Comparison of ENCODE assay signal across 22 cellular contexts in genomic region chr19:13925990-13926389, GRCh38. TPM values are rescaled to one million over a fixed set of nuclear protein-coding genes. Genes with fewer than 3 reads are reported as not detected.
DNase-seq lines count a peak whose midpoint lies in the region; ATAC-seq, FAIRE-seq and TF ChIP-seq lines count a peak whose summit lies in the region.
"Had no signal": no experiment of that assay in that cellular context is flagged by ENCODE, and none has a peak within 500 bp of the region (broad histone marks: within the 10 kb centered on the region; RNA-seq: fewer than 3 reads in every experiment).

No MANE protein-coding gene starts in this region.

- H3K9ac ChIP-seq in HepG2 (ENCODE audit: insufficient read depth, low read depth, low read length) = no peak overlapping the region

- BruUV-seq in HepG2 (replicated peaks; lab: Mats Ljungman, UMichigan) = no TSS peak

- TF ChIP-seq CTCF in HepG2 (CRISPR knock-in tag; IDR thresholded peaks at IDR 0.05) (no peak), right lobe of liver (IDR thresholded peaks at IDR 0.05) (no peak), upper lobe of right lung (IDR thresholded peaks at IDR 0.05) (no peak)

- H3K4me3 Mint-ChIP-seq in dendritic cell treated with granulocyte-macrophage colony-stimulating factor and Interleukin-4, amounts not matched to agents 40 ng/mL and 50 ng/mL, for 4 days = no peak overlapping the region

- peaks cover 17% of the 10 kb centered on the region for H3K4me1 Mint-ChIP-seq in dendritic cell treated with granulocyte-macrophage colony-stimulating factor and Interleukin-4, amounts not matched to agents 40 ng/mL and 50 ng/mL, for 4 days (ENCODE audit: low read depth)

- peak overlapping the region; percentile 46 for H3K27ac Mint-ChIP-seq in dendritic cell treated with granulocyte-macrophage colony-stimulating factor and Interleukin-4, amounts not matched to agents 40 ng/mL and 50 ng/mL, for 4 days

- intact Hi-C loops in HepG2 (cut with micrococcal nuclease; ENCODE audit: unreplicated experiment) = no loop called here
- intact Hi-C loops in right lobe of liver (cut with DNase I) = no loop called here
- intact Hi-C loops in dendritic cell treated with granulocyte-macrophage colony-stimulating factor and Interleukin-4, amounts not matched to agents 40 ng/mL and 50 ng/mL, for 4 days (cut with micrococcal nuclease) = no loop called here
- intact Hi-C loops in upper lobe of right lung (cut with DNase I) = no loop called here

- H3K9me3 ChIP-seq in HepG2 (ENCODE audit: low read length) (peaks cover under 1% of the 10 kb centered on the region; the same call in 1 of the 2 replicates), right lobe of liver (no peaks in the 10 kb centered on the region), upper lobe of right lung (no peaks in the 10 kb centered on the region), SJCRH30 (replicated peaks) (peaks cover under 1% of the 10 kb centered on the region; the same call in 1 of the 2 replicates)
- H3K9me3 ChIP-seq: SJSA1 had no signal

- no peak overlapping the region for H3K4me2 ChIP-seq in HepG2 (ENCODE audit: low read depth, low read length)

- H3K4me1 ChIP-seq in HepG2 (ENCODE audit: insufficient read depth, low read length) (no peaks in the 10 kb centered on the region), right lobe of liver (no peaks in the 10 kb centered on the region), upper lobe of right lung (peaks cover 3% of the 10 kb centered on the region), SJCRH30 (no peaks in the 10 kb centered on the region)
- H3K4me1 ChIP-seq: BE2C had no signal

- H3K27ac ChIP-seq in HepG2 (ENCODE audit: extremely low read length, insufficient read depth, low read length) (no peak overlapping the region), right lobe of liver (no peak overlapping the region), upper lobe of right lung (peak overlapping the region; percentile 55), SJCRH30 (no peak overlapping the region)
- H3K27ac ChIP-seq: SJSA1 had no signal

- H3K36me3 ChIP-seq in HepG2 (replicated peaks in 1 of 2; ENCODE audit: control insufficient read depth in 1 of 2, insufficient read depth in 2 of 2, low read length in 2 of 2) (peaks cover 8 to 36% of the 10 kb centered on the region in 2 experiments), right lobe of liver (peaks cover 0 to 36% (median 12%) of the 10 kb centered on the region in 4 donors), upper lobe of right lung (peaks cover 53% of the 10 kb centered on the region), SJCRH30 (peaks cover 5% of the 10 kb centered on the region)

- no peak for TF ChIP-seq RAD21 in HepG2 (CRISPR knock-in tag; IDR thresholded peaks at IDR 0.05)

- DNase-seq in HepG2 (ENCODE audit: low spot score) (no peak), right lobe of liver (no peak), upper lobe of right lung (no peak), SJCRH30 (no peak), SIG-M5 (lab: John Stamatoyannopoulos, UW) (no peak)
- DNase-seq: BE2C, EL, GF-D8, Kasumi-1, NCI-H1694, NCI-H2081 treated with DMSO at 0.1 percent for 48 hours, NCI-H2171 treated with DMSO at 0.1 percent for 48 hours, NCI-H524 treated with DMSO at 0.1 percent for 48 hours, NCI-H82 had no signal

- TF ChIP-seq EP300 in HepG2 (IDR thresholded peaks at IDR 0.05; ENCODE audit: low read depth in 2 of 2, low read length in 2 of 2) (no peak), HepG2 (CRISPR knock-in tag; IDR thresholded peaks at IDR 0.05; ENCODE audit: borderline replicate concordance) (no peak)

- H3K4me3 ChIP-seq in HepG2 (replicated peaks in 1 of 3; ENCODE audit: insufficient read depth in 1 of 3, low read depth in 2 of 3, low read length in 3 of 3) (no peak overlapping the region), right lobe of liver (no peak overlapping the region), upper lobe of right lung (no peak overlapping the region), SJCRH30 (no peak overlapping the region)
- H3K4me3 ChIP-seq: SJSA1 had no signal

- no peaks in the 10 kb centered on the region for H3K79me2 ChIP-seq in HepG2 (ENCODE audit: insufficient read depth, low read length)

- TF ChIP-seq POLR2A in HepG2 (IDR thresholded peaks at IDR 0.05; ENCODE audit: insufficient read depth in 1 of 2, low read depth in 2 of 2, low read length in 2 of 2) = no peak
- TF ChIP-seq POLR2A in right lobe of liver (IDR thresholded peaks at IDR 0.05) = no peak

- H4K20me1 ChIP-seq in HepG2 (ENCODE audit: insufficient read depth, low read length) = no peaks in the 10 kb centered on the region

- H3K9me3 Mint-ChIP-seq in dendritic cell treated with granulocyte-macrophage colony-stimulating factor and Interleukin-4, amounts not matched to agents 40 ng/mL and 50 ng/mL, for 4 days = no peaks in the 10 kb centered on the region

- POLR2A ChIA-PET in HepG2 (lab: Yijun Ruan, JAX) = no interaction called here

- ATAC-seq in HepG2 = no peak
- no peak for ATAC-seq in right lobe of liver
- no peak for ATAC-seq in upper lobe of right lung
- ATAC-seq: Panc1 had no signal

- peaks cover 96% of the 10 kb centered on the region for H3K36me3 Mint-ChIP-seq in dendritic cell treated with granulocyte-macrophage colony-stimulating factor and Interleukin-4, amounts not matched to agents 40 ng/mL and 50 ng/mL, for 4 days (ENCODE audit: low read depth)

- FAIRE-seq in HepG2 (lab: Jason Lieb, UNC) = no peak
- FAIRE-seq: D721Med, GM19239, H1 had no signal

- H2AFZ ChIP-seq in HepG2 (ENCODE audit: low read length) = no peak overlapping the region

- WGBS in HepG2 (ENCODE audit: low lambda C conversion rate) = 95% methylated on average over 3 of the region's 3 CpGs
- 88% methylated on average over 1 of the region's 3 CpGs for WGBS in right lobe of liver (ENCODE audit: insufficient coverage, low coverage, low lambda C conversion rate, missing lambda C conversion rate)

- H3K27me3 Mint-ChIP-seq in dendritic cell treated with granulocyte-macrophage colony-stimulating factor and Interleukin-4, amounts not matched to agents 40 ng/mL and 50 ng/mL, for 4 days = peaks cover 2% of the 10 kb centered on the region

- H3K27me3 ChIP-seq in HepG2 (ENCODE audit: control insufficient read depth in 1 of 2, insufficient read depth in 2 of 2, low read length in 2 of 2) = no peaks in the 10 kb centered on the region
- no peaks in the 10 kb centered on the region for H3K27me3 ChIP-seq in right lobe of liver
- H3K27me3 ChIP-seq in upper lobe of right lung = no peaks in the 10 kb centered on the region
- no peaks in the 10 kb centered on the region for H3K27me3 ChIP-seq in SJCRH30
- H3K27me3 ChIP-seq: BE2C, SJSA1 had no signal

- in situ Hi-C loops in HepG2 (cut with HindIII; ENCODE audit: extremely low pct_ligation_motif_present, low pct_unique_long_range_greater_than_20kb) = no loop called here

- CTCF ChIA-PET in HepG2 (lab: Yijun Ruan, JAX; ENCODE audit: low intra/inter-chr PET ratio, low total read pairs) = no interaction called here

RNA-seq across cellular contexts. Expression of gene PODNL1, which starts 12.2 kb away (rescaled TPM):
- total RNA-seq in HepG2 (2016; rRNA removed; fragmentation: Illumina TruSeq; extraction: Trizol) = not detected in 2 replicates
- not detected in 2 replicates for total RNA-seq in HepG2 (2016; cell fraction: cytosol; rRNA removed; fragmentation: Illumina TruSeq; extraction: Trizol; ENCODE audit: low read depth)
- total RNA-seq in HepG2 (2016; cell fraction: insoluble cytoplasmic fraction; rRNA removed; fragmentation: Illumina TruSeq; extraction: Trizol) = not detected in 2 replicates
- total RNA-seq in HepG2 (2016; cell fraction: membrane; rRNA removed; fragmentation: Illumina TruSeq; extraction: Trizol) = 0.17 TPM in 1 of 2 replicates, not detected in the other
- total RNA-seq in HepG2 (2016; cell fraction: nucleus; rRNA removed; fragmentation: Illumina TruSeq; extraction: Trizol) = not detected in 2 replicates
- 0.18 TPM in 1 of 2 replicates, not detected in the other for polyA plus RNA-seq in HepG2 (2011; rRNA removed)
- polyA plus RNA-seq in HepG2 (2011; cell fraction: cytosol; rRNA removed) = 0.15 TPM in 1 of 2 replicates, not detected in the other
- 0.26 TPM in 2 replicates for polyA plus RNA-seq in HepG2 (2011; cell fraction: nucleus; rRNA removed)
- polyA plus RNA-seq in HepG2 (2012) = 0.19 and 0.24 TPM in 2 replicates
- not detected in 2 replicates for polyA plus RNA-seq in HepG2 (2016; cell fraction: cytosol; fragmentation: Illumina TruSeq; extraction: Trizol; ENCODE audit: low read depth)
- not detected in 2 replicates for polyA plus RNA-seq in HepG2 (2016; cell fraction: insoluble cytoplasmic fraction; fragmentation: Illumina TruSeq; extraction: Trizol; ENCODE audit: low read depth)
- polyA plus RNA-seq in HepG2 (2016; cell fraction: membrane; fragmentation: Illumina TruSeq; extraction: Trizol; ENCODE audit: low read depth) = not detected in 2 replicates
- not detected in 2 replicates for polyA plus RNA-seq in HepG2 (2016; cell fraction: nucleus; fragmentation: Illumina TruSeq; extraction: Trizol; ENCODE audit: insufficient read depth, low read depth)
- 0.54 TPM in 1 of 2 replicates, not detected in the other for polyA minus RNA-seq in HepG2 (2011; rRNA and poly(A)+ RNA removed; ENCODE audit: low replicate concordance)
- polyA minus RNA-seq in HepG2 (2011; cell fraction: cytosol; rRNA and poly(A)+ RNA removed) = not detected in 2 replicates
- polyA minus RNA-seq in HepG2 (2011; cell fraction: nucleus; rRNA and poly(A)+ RNA removed) = not detected in 2 replicates
- under 1 TPM in 2 of 6 experiments, not detected in 4; 0.19 to 0.33 TPM for total RNA-seq in right lobe of liver
- 2.8 TPM for total RNA-seq in upper lobe of right lung
- total RNA-seq in SJCRH30 (2014; rRNA removed; shearing (Covaris generic)) = 0.08 TPM in 1 of 2 replicates, not detected in the other
- total RNA-seq: A673 had no signal

RNA-seq across cellular contexts. Expression of gene CC2D1A, which starts 20.0 kb away (rescaled TPM):
- total RNA-seq in HepG2 (2016; rRNA removed; fragmentation: Illumina TruSeq; extraction: Trizol) = 6.4 and 9.7 TPM in 2 replicates
- 5.0 and 5.7 TPM in 2 replicates for total RNA-seq in HepG2 (2016; cell fraction: cytosol; rRNA removed; fragmentation: Illumina TruSeq; extraction: Trizol; ENCODE audit: low read depth)
- total RNA-seq in HepG2 (2016; cell fraction: insoluble cytoplasmic fraction; rRNA removed; fragmentation: Illumina TruSeq; extraction: Trizol) = 4.7 and 10.2 TPM in 2 replicates
- total RNA-seq in HepG2 (2016; cell fraction: membrane; rRNA removed; fragmentation: Illumina TruSeq; extraction: Trizol) = 5.3 and 5.8 TPM in 2 replicates
- total RNA-seq in HepG2 (2016; cell fraction: nucleus; rRNA removed; fragmentation: Illumina TruSeq; extraction: Trizol) = 9.4 and 12.9 TPM in 2 replicates
- polyA plus RNA-seq in HepG2 (2011; rRNA removed) = 11.5 and 17.0 TPM in 2 replicates
- polyA plus RNA-seq in HepG2 (2011; cell fraction: cytosol; rRNA removed) = 4.6 and 5.8 TPM in 2 replicates
- polyA plus RNA-seq in HepG2 (2011; cell fraction: nucleus; rRNA removed) = 100 and 116 TPM in 2 replicates
- polyA plus RNA-seq in HepG2 (2012) = 16.4 and 23.4 TPM in 2 replicates
- polyA plus RNA-seq in HepG2 (2016; cell fraction: cytosol; fragmentation: Illumina TruSeq; extraction: Trizol; ENCODE audit: low read depth) = 1.2 and 1.8 TPM in 2 replicates
- 9.0 and 11.9 TPM in 2 replicates for polyA plus RNA-seq in HepG2 (2016; cell fraction: insoluble cytoplasmic fraction; fragmentation: Illumina TruSeq; extraction: Trizol; ENCODE audit: low read depth)
- polyA plus RNA-seq in HepG2 (2016; cell fraction: membrane; fragmentation: Illumina TruSeq; extraction: Trizol; ENCODE audit: low read depth) = 2.8 and 3.2 TPM in 2 replicates
- 55.9 and 56.2 TPM in 2 replicates for polyA plus RNA-seq in HepG2 (2016; cell fraction: nucleus; fragmentation: Illumina TruSeq; extraction: Trizol; ENCODE audit: insufficient read depth, low read depth)
- 13.2 and 19.3 TPM in 2 replicates for polyA minus RNA-seq in HepG2 (2011; rRNA and poly(A)+ RNA removed; ENCODE audit: low replicate concordance)
- polyA minus RNA-seq in HepG2 (2011; cell fraction: cytosol; rRNA and poly(A)+ RNA removed) = 4.7 and 6.5 TPM in 2 replicates
- polyA minus RNA-seq in HepG2 (2011; cell fraction: nucleus; rRNA and poly(A)+ RNA removed) = 20.1 and 21.6 TPM in 2 replicates
- total RNA-seq in right lobe of liver = 10 to 100 TPM; 16.5 to 29.8 (median 18.1) TPM
- 28.9 TPM for total RNA-seq in upper lobe of right lung
- total RNA-seq in SJCRH30 (2014; rRNA removed; shearing (Covaris generic)) = 10.8 and 15.3 TPM in 2 replicates

RNA-seq across cellular contexts. Expression of gene BRME1, which starts 20.1 kb away (rescaled TPM):
- total RNA-seq in HepG2 (2016; rRNA removed; fragmentation: Illumina TruSeq; extraction: Trizol) (0.84 and 1.5 TPM in 2 replicates), right lobe of liver (1 to 10 TPM in 4 of 6 experiments, under 1 TPM in 2; 0.34 to 3.7 (median 1.2) TPM), upper lobe of right lung (2.0 TPM)
- 0.35 and 0.40 TPM in 2 replicates for total RNA-seq in HepG2 (2016; cell fraction: cytosol; rRNA removed; fragmentation: Illumina TruSeq; extraction: Trizol; ENCODE audit: low read depth)
- 1.1 TPM in 2 replicates for total RNA-seq in HepG2 (2016; cell fraction: insoluble cytoplasmic fraction; rRNA removed; fragmentation: Illumina TruSeq; extraction: Trizol)
- 0.25 and 0.69 TPM in 2 replicates for total RNA-seq in HepG2 (2016; cell fraction: membrane; rRNA removed; fragmentation: Illumina TruSeq; extraction: Trizol)
- 1.2 and 1.3 TPM in 2 replicates for total RNA-seq in HepG2 (2016; cell fraction: nucleus; rRNA removed; fragmentation: Illumina TruSeq; extraction: Trizol)
- 0.74 and 0.91 TPM in 2 replicates for polyA plus RNA-seq in HepG2 (2011; rRNA removed)
- polyA plus RNA-seq in HepG2 (2011; cell fraction: cytosol; rRNA removed) = 0.55 and 0.72 TPM in 2 replicates
- 5.7 and 8.2 TPM in 2 replicates for polyA plus RNA-seq in HepG2 (2011; cell fraction: nucleus; rRNA removed)
- polyA plus RNA-seq in HepG2 (2012) = 1.3 and 1.8 TPM in 2 replicates
- polyA plus RNA-seq in HepG2 (2016; cell fraction: cytosol; fragmentation: Illumina TruSeq; extraction: Trizol; ENCODE audit: low read depth) = 0.09 TPM in 1 of 2 replicates, not detected in the other
- polyA plus RNA-seq in HepG2 (2016; cell fraction: insoluble cytoplasmic fraction; fragmentation: Illumina TruSeq; extraction: Trizol; ENCODE audit: low read depth) = 1.1 and 1.8 TPM in 2 replicates
- 0.23 and 0.31 TPM in 2 replicates for polyA plus RNA-seq in HepG2 (2016; cell fraction: membrane; fragmentation: Illumina TruSeq; extraction: Trizol; ENCODE audit: low read depth)
- 5.8 and 5.9 TPM in 2 replicates for polyA plus RNA-seq in HepG2 (2016; cell fraction: nucleus; fragmentation: Illumina TruSeq; extraction: Trizol; ENCODE audit: insufficient read depth, low read depth)
- 1.2 and 5.8 TPM in 2 replicates for polyA minus RNA-seq in HepG2 (2011; rRNA and poly(A)+ RNA removed; ENCODE audit: low replicate concordance)
- polyA minus RNA-seq in HepG2 (2011; cell fraction: cytosol; rRNA and poly(A)+ RNA removed) = 1.3 TPM in 1 of 2 replicates, not detected in the other
- polyA minus RNA-seq in HepG2 (2011; cell fraction: nucleus; rRNA and poly(A)+ RNA removed) = 2.2 and 2.4 TPM in 2 replicates
- total RNA-seq in SJCRH30 (2014; rRNA removed; shearing (Covaris generic)) = 10.0 and 11.7 TPM in 2 replicates

RNA-seq across cellular contexts. Expression of gene DCAF15, which starts 26.3 kb away (rescaled TPM):
- total RNA-seq in HepG2 (2016; rRNA removed; fragmentation: Illumina TruSeq; extraction: Trizol) = 8.5 and 14.0 TPM in 2 replicates
- 11.3 and 12.1 TPM in 2 replicates for total RNA-seq in HepG2 (2016; cell fraction: cytosol; rRNA removed; fragmentation: Illumina TruSeq; extraction: Trizol; ENCODE audit: low read depth)
- 7.3 and 14.2 TPM in 2 replicates for total RNA-seq in HepG2 (2016; cell fraction: insoluble cytoplasmic fraction; rRNA removed; fragmentation: Illumina TruSeq; extraction: Trizol)
- 13.3 and 15.4 TPM in 2 replicates for total RNA-seq in HepG2 (2016; cell fraction: membrane; rRNA removed; fragmentation: Illumina TruSeq; extraction: Trizol)
- 12.9 and 17.6 TPM in 2 replicates for total RNA-seq in HepG2 (2016; cell fraction: nucleus; rRNA removed; fragmentation: Illumina TruSeq; extraction: Trizol)
- polyA plus RNA-seq in HepG2 (2011; rRNA removed) = 13.5 and 13.6 TPM in 2 replicates
- polyA plus RNA-seq in HepG2 (2011; cell fraction: cytosol; rRNA removed) = 5.9 and 10.2 TPM in 2 replicates
- 69.0 and 111 TPM in 2 replicates for polyA plus RNA-seq in HepG2 (2011; cell fraction: nucleus; rRNA removed)
- polyA plus RNA-seq in HepG2 (2012) = 9.5 and 10.5 TPM in 2 replicates
- polyA plus RNA-seq in HepG2 (2016; cell fraction: cytosol; fragmentation: Illumina TruSeq; extraction: Trizol; ENCODE audit: low read depth) = 8.3 and 9.9 TPM in 2 replicates
- 15.3 and 20.8 TPM in 2 replicates for polyA plus RNA-seq in HepG2 (2016; cell fraction: insoluble cytoplasmic fraction; fragmentation: Illumina TruSeq; extraction: Trizol; ENCODE audit: low read depth)
- 8.6 TPM in 2 replicates for polyA plus RNA-seq in HepG2 (2016; cell fraction: membrane; fragmentation: Illumina TruSeq; extraction: Trizol; ENCODE audit: low read depth)
- 52.7 and 54.2 TPM in 2 replicates for polyA plus RNA-seq in HepG2 (2016; cell fraction: nucleus; fragmentation: Illumina TruSeq; extraction: Trizol; ENCODE audit: insufficient read depth, low read depth)
- polyA minus RNA-seq in HepG2 (2011; rRNA and poly(A)+ RNA removed; ENCODE audit: low replicate concordance) = 18.8 and 26.1 TPM in 2 replicates
- polyA minus RNA-seq in HepG2 (2011; cell fraction: cytosol; rRNA and poly(A)+ RNA removed) = 6.5 and 8.8 TPM in 2 replicates
- 12.1 and 15.6 TPM in 2 replicates for polyA minus RNA-seq in HepG2 (2011; cell fraction: nucleus; rRNA and poly(A)+ RNA removed)
- total RNA-seq in right lobe of liver = 1 to 10 TPM; 5.6 to 8.7 (median 7.7) TPM
- total RNA-seq in upper lobe of right lung = 35.1 TPM
- 37.4 and 39.1 TPM in 2 replicates for total RNA-seq in SJCRH30 (2014; rRNA removed; shearing (Covaris generic))

RNA-seq across cellular contexts. Expression of gene NANOS3, which starts 49.1 kb away (rescaled TPM):
- total RNA-seq in HepG2 (2016; rRNA removed; fragmentation: Illumina TruSeq; extraction: Trizol) = not detected in 2 replicates
- not detected in 2 replicates for total RNA-seq in HepG2 (2016; cell fraction: cytosol; rRNA removed; fragmentation: Illumina TruSeq; extraction: Trizol; ENCODE audit: low read depth)
- total RNA-seq in HepG2 (2016; cell fraction: insoluble cytoplasmic fraction; rRNA removed; fragmentation: Illumina TruSeq; extraction: Trizol) = not detected in 2 replicates
- total RNA-seq in HepG2 (2016; cell fraction: membrane; rRNA removed; fragmentation: Illumina TruSeq; extraction: Trizol) = not detected in 2 replicates
- total RNA-seq in HepG2 (2016; cell fraction: nucleus; rRNA removed; fragmentation: Illumina TruSeq; extraction: Trizol) = not detected in 2 replicates
- 0.21 TPM in 1 of 2 replicates, not detected in the other for polyA plus RNA-seq in HepG2 (2011; rRNA removed)
- polyA plus RNA-seq in HepG2 (2011; cell fraction: cytosol; rRNA removed) = not detected in 2 replicates
- 1.1 and 1.8 TPM in 2 replicates for polyA plus RNA-seq in HepG2 (2011; cell fraction: nucleus; rRNA removed)
- 1.1 TPM in 1 of 2 replicates, not detected in the other for polyA plus RNA-seq in HepG2 (2012)
- polyA plus RNA-seq in HepG2 (2016; cell fraction: cytosol; fragmentation: Illumina TruSeq; extraction: Trizol; ENCODE audit: low read depth) = not detected in 2 replicates
- polyA plus RNA-seq in HepG2 (2016; cell fraction: insoluble cytoplasmic fraction; fragmentation: Illumina TruSeq; extraction: Trizol; ENCODE audit: low read depth) = not detected in 2 replicates
- not detected in 2 replicates for polyA plus RNA-seq in HepG2 (2016; cell fraction: membrane; fragmentation: Illumina TruSeq; extraction: Trizol; ENCODE audit: low read depth)
- not detected in 2 replicates for polyA plus RNA-seq in HepG2 (2016; cell fraction: nucleus; fragmentation: Illumina TruSeq; extraction: Trizol; ENCODE audit: insufficient read depth, low read depth)
- not detected in 2 replicates for polyA minus RNA-seq in HepG2 (2011; rRNA and poly(A)+ RNA removed; ENCODE audit: low replicate concordance)
- not detected in 2 replicates for polyA minus RNA-seq in HepG2 (2011; cell fraction: cytosol; rRNA and poly(A)+ RNA removed)
- not detected in 2 replicates for polyA minus RNA-seq in HepG2 (2011; cell fraction: nucleus; rRNA and poly(A)+ RNA removed)
- not detected for total RNA-seq in right lobe of liver
- total RNA-seq in upper lobe of right lung = not detected
- 1.3 and 2.3 TPM in 2 replicates for total RNA-seq in SJCRH30 (2014; rRNA removed; shearing (Covaris generic))
- total RNA-seq: H1, MCF 10A had no signal
